ENCODE assay signal across 8 cellular contexts in genomic region chr9:19456996-19457693, GRCh38. TPM values are rescaled to one million over a fixed set of nuclear protein-coding genes. Genes with fewer than 3 reads are reported as not detected.
DNase-seq lines count a peak whose midpoint lies in the region; ATAC-seq, FAIRE-seq and TF ChIP-seq lines count a peak whose summit lies in the region.

No MANE protein-coding gene starts in this region.

- no peaks in the 10 kb centered on the region for H3K9me3 Mint-ChIP-seq in Caco-2 (ENCODE audit: unreplicated experiment)

- peak; percentile 85 for ATAC-seq in GM19452 (IDR thresholded peaks at IDR 0.05; ENCODE audit: unreplicated experiment)
- ATAC-seq in HG03571 (IDR thresholded peaks at IDR 0.05; ENCODE audit: unreplicated experiment): peak; percentile 70
- ATAC-seq in mucosa of descending colon: peak; percentile 98

- POLR2A ChIA-PET in Caco-2 (lab: Charles Lee) (interaction anchor here (1.6 kb wide), 1 partner anchor 77 kb away, joined by 5 read pairs; the partner anchor contains the start of gene RPS6), endothelial cell of umbilical vein (lab: Charles Lee) (interaction anchor here (1.0 kb wide), 2 partner anchors 48 to 408 kb away, joined by 3 read pairs; partner anchors contain the start of genes ACER2 and RRAGA)

- dilution Hi-C loops in endothelial cell of umbilical vein (cut with MboI; ENCODE audit: extremely low pct_ligation_motif_present, low sequenced_read_pairs): no loop called here

- H3K36me3 Mint-ChIP-seq in Caco-2 (ENCODE audit: insufficient read depth, unreplicated experiment): no peaks in the 10 kb centered on the region

- H4K20me1 ChIP-seq in endothelial cell of umbilical vein (replicated peaks; ENCODE audit: control insufficient read depth, extremely low read depth, insufficient read depth, low read length): no peaks in the 10 kb centered on the region

- H3K4me1 Mint-ChIP-seq in Caco-2 (ENCODE audit: low read depth, unreplicated experiment): no peaks in the 10 kb centered on the region

- no peaks in the 10 kb centered on the region for H3K9me1 ChIP-seq in endothelial cell of umbilical vein (replicated peaks; ENCODE audit: control insufficient read depth, extremely low read depth, insufficient read depth, low read length)

- H3K27me3 ChIP-seq in Caco-2 (replicated peaks; ENCODE audit: control insufficient read depth, insufficient read depth, low read length) (no peaks in the 10 kb centered on the region), endothelial cell of umbilical vein (ENCODE audit: control insufficient read depth in 2 of 2, insufficient read depth in 2 of 2, low read length in 2 of 2) (no peaks in the 10 kb centered on the region)

- H3K27ac Mint-ChIP-seq in Caco-2 (ENCODE audit: unreplicated experiment): no peak overlapping the region

- peak overlapping the region; percentile 50 for H3K4me2 ChIP-seq in endothelial cell of umbilical vein (ENCODE audit: insufficient read depth, low read length)

- H3K36me3 ChIP-seq in Caco-2 (ENCODE audit: control insufficient read depth, insufficient read depth, low read length) (no peaks in the 10 kb centered on the region), endothelial cell of umbilical vein (ENCODE audit: control insufficient read depth in 2 of 2, extremely low read depth in 1 of 2, insufficient read depth in 2 of 2, low read length in 2 of 2) (no peaks in the 10 kb centered on the region), mucosa of descending colon (ENCODE audit: low read depth) (no peaks in the 10 kb centered on the region)

- H3K4me3 Mint-ChIP-seq in Caco-2 (ENCODE audit: unreplicated experiment): peak overlapping the region; percentile 9

- BruUV-seq in Caco-2 (replicated peaks; lab: Mats Ljungman, UMichigan) (no TSS peak), endothelial cell of umbilical vein (replicated peaks; lab: Mats Ljungman, UMichigan) (no TSS peak)

- peak overlapping the region; percentile 54 for H2AFZ ChIP-seq in endothelial cell of umbilical vein (ENCODE audit: low read depth, low read length)

- TF ChIP-seq POLR2A in endothelial cell of umbilical vein (IDR thresholded peaks at IDR 0.05; ENCODE audit: low read depth, low read length): no peak

- H3K27me3 Mint-ChIP-seq in Caco-2 (ENCODE audit: insufficient read depth, unreplicated experiment): no peaks in the 10 kb centered on the region

- DNase-seq in Caco-2 (peak; percentile 52 to 81), NCI-H774 (lab: John Stamatoyannopoulos, UW) (peak; percentile 84), endothelial cell of umbilical vein (ENCODE audit: low read depth, low spot score) (peak; percentile 80), mucosa of descending colon (peak in 2 of 3 donors; percentile 50 to 72)
- peak; percentile 82 for DNase-seq in activated CD8-positive, alpha-beta memory T cell treated with anti-CD3 and anti-CD28 coated beads for 24 hours
- peak; percentile 21 for DNase-seq in stimulated activated CD8-positive, alpha-beta memory T cell treated with anti-CD3 and anti-CD28 coated beads, Interleukin-7, amount 100 ng/mL, for 24 hours (ENCODE audit: low read depth)

- H3K79me2 ChIP-seq in endothelial cell of umbilical vein (ENCODE audit: control insufficient read depth, insufficient read depth, low read length): no peaks in the 10 kb centered on the region

- intact Hi-C loops in Caco-2 (cut with micrococcal nuclease; ENCODE audit: unreplicated experiment) (loop anchor here (1.0 to 5.0 kb wide), 6 partner anchors 48 to 428 kb away; partner anchors contain the start of genes ACER2, RPS6 and RRAGA), endothelial cell of umbilical vein (cut with micrococcal nuclease) (loop anchor here (1.0 to 2.0 kb wide), 10 partner anchors 48 to 1202 kb away; partner anchors contain the start of genes ACER2, DENND4C, RPS6 and RRAGA), mucosa of descending colon (cut with DNase I, micrococcal nuclease) (loop anchor here (5.0 kb wide), 2 partner anchors 75 to 355 kb away; partner anchors contain the start of genes HAUS6 (in 1 of the 2) and RPS6 (in 1 of the 2))

- H3K4me3 ChIP-seq in Caco-2 (ENCODE audit: low read depth, low read length): no peak overlapping the region
- H3K4me3 ChIP-seq in endothelial cell of umbilical vein (replicated peaks in 1 of 3; ENCODE audit: insufficient read depth in 1 of 3, low read depth in 1 of 3, low read length in 3 of 3): no peak overlapping the region
- H3K4me3 ChIP-seq in mucosa of descending colon: no peak overlapping the region

- H3K9me3 ChIP-seq in Caco-2: no peaks in the 10 kb centered on the region
- H3K9me3 ChIP-seq in endothelial cell of umbilical vein (replicated peaks; ENCODE audit: control insufficient read depth, insufficient read depth, low read length): no peaks in the 10 kb centered on the region
- H3K9me3 ChIP-seq in mucosa of descending colon: no peaks in the 10 kb centered on the region

- H3K4me1 ChIP-seq in Caco-2 (no peaks in the 10 kb centered on the region), endothelial cell of umbilical vein (ENCODE audit: control insufficient read depth, extremely low read depth, insufficient read depth, low read length) (peaks cover 6% of the 10 kb centered on the region), mucosa of descending colon (ENCODE audit: low read depth) (no peaks in the 10 kb centered on the region)

- peak overlapping the region; percentile 7 for H3K9ac ChIP-seq in endothelial cell of umbilical vein (replicated peaks; ENCODE audit: extremely low read depth, insufficient read depth, low read length)

- TF ChIP-seq CTCF in Caco-2 (IDR thresholded peaks at IDR 0.05; ENCODE audit: insufficient read depth in 1 of 2, low read depth in 1 of 2, low read length in 1 of 2, severe bottlenecking in 1 of 2, unreplicated experiment in 1 of 2) (peak; percentile 78 to 89), endothelial cell of umbilical vein (IDR thresholded peaks at IDR 0.05; ENCODE audit: extremely low read depth in 1 of 2, insufficient read depth in 1 of 2, low read depth in 1 of 2, low read length in 2 of 2) (peak; percentile 88 to 93), mucosa of descending colon (IDR thresholded peaks at IDR 0.05) (peak; percentile 87)

- no peak overlapping the region for H3K27ac ChIP-seq in endothelial cell of umbilical vein (ENCODE audit: insufficient read depth, low read depth, low read length)

- FAIRE-seq in endothelial cell of umbilical vein (lab: Jason Lieb, UNC): peak; percentile 98

- CTCF ChIA-PET in Caco-2 (lab: Charles Lee) (interaction anchor here (0.7 to 1.2 kb wide), 5 partner anchors 8 to 408 kb away, joined by 3 to 14 read pairs (median 3); partner anchors contain the start of genes DENND4C and RRAGA), endothelial cell of umbilical vein (lab: Charles Lee) (interaction anchor here (0.5 to 5.2 kb wide), 64 partner anchors 8 to 1648 kb away, joined by 3 to 51 read pairs (median 4); partner anchors contain the start of genes ACER2, DENND4C, RPS6 and RRAGA)

TF ChIP-seq in endothelial cell of umbilical vein, 7 proteins besides CTCF, POLR2A, EP300 and RAD21:
- no peak for TF ChIP-seq EZH2 (IDR thresholded peaks at IDR 0.05; ENCODE audit: borderline replicate concordance, low read depth, low read length, severe bottlenecking)
- no peak for TF ChIP-seq MAX (IDR thresholded peaks at IDR 0.05; ENCODE audit: insufficient read depth, insufficient read length)
- TF ChIP-seq MYC (IDR thresholded peaks at IDR 0.05; ENCODE audit: low read depth, low read length): no peak
- peak; percentile 33 for TF ChIP-seq GATA2 (IDR thresholded peaks at IDR 0.05; ENCODE audit: insufficient read depth, insufficient read length, low read depth, low read length)
- TF ChIP-seq FOS (IDR thresholded peaks at IDR 0.05; ENCODE audit: borderline replicate concordance, insufficient read depth, low read length): no peak
- TF ChIP-seq POLR2AphosphoS5 (IDR thresholded peaks at IDR 0.05; ENCODE audit: insufficient read depth, low read depth, low read length): no peak
- peak; percentile 20 for TF ChIP-seq JUN (IDR thresholded peaks at IDR 0.05; ENCODE audit: borderline replicate concordance, insufficient read depth, insufficient read length, low read depth)

RNA-seq across cellular contexts. Expression of gene ACER2, which starts 48.3 kb away (rescaled TPM):
- total RNA-seq in Caco-2 (2022) (2.4 and 2.5 TPM in 2 replicates), endothelial cell of umbilical vein (7.3 and 7.7 TPM in 2 replicates), mucosa of descending colon (10 to 100 TPM in 2 of 3 donors, 1 to 10 TPM in 1; 5.3 to 11.5 (median 11.1) TPM)
- 3.9 and 5.2 TPM in 2 replicates for polyA plus RNA-seq in endothelial cell of umbilical vein
- 2.3 and 2.4 TPM in 2 replicates for polyA plus RNA-seq in endothelial cell of umbilical vein (2011; cell fraction: cytosol; rRNA removed)
- polyA plus RNA-seq in endothelial cell of umbilical vein (2011; cell fraction: nucleus; rRNA removed): 6.2 and 8.3 TPM in 2 replicates
- 1.5 and 3.4 TPM in 2 replicates for polyA plus RNA-seq in endothelial cell of umbilical vein (2012)
- polyA minus RNA-seq in endothelial cell of umbilical vein: 18.5 and 24.3 TPM in 2 replicates
- polyA minus RNA-seq in endothelial cell of umbilical vein (2011; cell fraction: cytosol; rRNA and poly(A)+ RNA removed): 2.8 TPM
- polyA minus RNA-seq in endothelial cell of umbilical vein (2011; cell fraction: nucleus; rRNA and poly(A)+ RNA removed): 5.0 and 10.4 TPM in 2 replicates

Comparison
In these comparisons a context has a peak if more than half of its experiments do, and no peak if none do; other contexts are left out.
1. DNase-seq: peak in every context shown above with its lines; median percentile 84 in NCI-H774; 82 in activated CD8-positive, alpha-beta memory T cell treated with anti-CD3 and anti-CD28 coated beads for 24 hours; 80 in endothelial cell of umbilical vein; 66 in Caco-2; 61 in mucosa of descending colon; 21 in stimulated activated CD8-positive, alpha-beta memory T cell treated with anti-CD3 and anti-CD28 coated beads, Interleukin-7, amount 100 ng/mL, for 24 hours.